In the genomic region with DNA sequence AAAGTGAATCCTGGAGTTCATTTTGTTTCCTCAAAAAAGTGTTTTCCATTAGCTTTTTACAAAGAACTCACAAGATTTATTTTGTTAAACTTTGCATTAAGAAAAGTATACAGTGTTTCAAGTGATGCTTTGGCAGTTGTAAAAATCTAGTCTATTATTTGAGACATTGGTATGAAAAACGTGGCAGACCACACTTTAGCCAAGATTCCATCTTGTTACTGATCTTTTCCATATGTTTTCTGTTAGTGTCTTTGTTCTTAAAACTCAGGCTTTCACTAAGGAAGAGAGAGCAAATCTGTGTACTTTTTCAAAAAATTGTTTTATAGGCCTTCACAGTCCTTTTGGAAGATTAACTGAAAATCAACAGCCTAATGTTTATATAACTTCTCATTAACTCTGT, we compare ENCODE assay signal across 15 cellular contexts. TPM values are rescaled to one million over a fixed set of nuclear protein-coding genes. Genes with fewer than 3 reads are reported as not detected.
DNase-seq lines count a peak whose midpoint lies in the region; ATAC-seq and TF ChIP-seq lines count a peak whose summit lies in the region.
"Had no signal": no experiment of that assay in that cellular context is flagged by ENCODE, and none has a peak within 500 bp of the region (broad histone marks: within the 10 kb centered on the region; RNA-seq: fewer than 3 reads in every experiment).

No MANE protein-coding gene starts in this region.

- ATAC-seq in gastroesophageal sphincter: no peak
- no peak for ATAC-seq in HG03439 (IDR thresholded peaks at IDR 0.05; ENCODE audit: unreplicated experiment)

- no peaks in the 10 kb centered on the region for H3K36me3 ChIP-seq in gastroesophageal sphincter
- no peaks in the 10 kb centered on the region for H3K36me3 ChIP-seq in tibial artery
- H3K36me3 ChIP-seq: brain microvascular endothelial cell had no signal

- no peaks in the 10 kb centered on the region for H3K27me3 ChIP-seq in gastroesophageal sphincter
- no peaks in the 10 kb centered on the region for H3K27me3 ChIP-seq in tibial artery
- H3K27me3 ChIP-seq: brain microvascular endothelial cell had no signal

- intact Hi-C loops in tibial artery (cut with DNase I; ENCODE audit: low total_unique reads): no loop called here

- no peak for TF ChIP-seq EP300 in gastroesophageal sphincter (IDR thresholded peaks at IDR 0.05)

- 9% methylated on average over 1 of the region's 1 CpG for WGBS in gastroesophageal sphincter (ENCODE audit: low coverage in 1 of 2), 2 donors

- H3K27ac ChIP-seq in gastroesophageal sphincter: peak overlapping the region in 3 of 4 donors; percentile 40 to 67 (median 65)
- H3K27ac ChIP-seq in tibial artery: peak overlapping the region; percentile 2 to 56
- H3K27ac ChIP-seq: 22Rv1, brain microvascular endothelial cell had no signal

- DNase-seq in DMS 273 (lab: John Stamatoyannopoulos, UW; ENCODE audit: unreplicated experiment) (peak; percentile 6), DMS 273 treated with DMSO at 0.1 percent for 48 hours (lab: John Stamatoyannopoulos, UW) (no peak), astrocyte of the spinal cord (ENCODE audit: low read depth, low spot score) (peak; percentile 50), tibial artery (no peak), T1000 (lab: John Stamatoyannopoulos, UW) (no peak), NCI-H526 treated with DMSO at 0.1 percent for 48 hours (lab: John Stamatoyannopoulos, UW) (no peak)
- DNase-seq: activated CD8-positive, alpha-beta memory T cell treated with anti-CD3 and anti-CD28 coated beads for 24 hours; brain microvascular endothelial cell; effector memory CD4-positive, alpha-beta T cell; glutamatergic neuron; kidney glomerular epithelial cell; MV-4-11 had no signal

- in situ Hi-C loops in astrocyte of the spinal cord (cut with HindIII; ENCODE audit: low sequenced_read_pairs): no loop called here

- H3K9me3 ChIP-seq in gastroesophageal sphincter (no peaks in the 10 kb centered on the region), tibial artery (no peaks in the 10 kb centered on the region)

- peaks cover 7 to 36% (median 19%) of the 10 kb centered on the region in 3 donors for H3K4me1 ChIP-seq in gastroesophageal sphincter
- peaks cover 0 to 31% (median 9%) of the 10 kb centered on the region in 4 donors for H3K4me1 ChIP-seq in tibial artery

- TF ChIP-seq CTCF in astrocyte of the spinal cord (IDR thresholded peaks at IDR 0.05; ENCODE audit: low read depth, low read length): no peak
- TF ChIP-seq CTCF in gastroesophageal sphincter (IDR thresholded peaks at IDR 0.05): no peak
- no peak for TF ChIP-seq CTCF in tibial artery (IDR thresholded peaks at IDR 0.05)

- TF ChIP-seq POLR2A in gastroesophageal sphincter (IDR thresholded peaks at IDR 0.05): no peak

- H3K4me3 ChIP-seq in astrocyte of the spinal cord (ENCODE audit: low read depth, low read length): no peak overlapping the region
- no peak overlapping the region for H3K4me3 ChIP-seq in gastroesophageal sphincter
- no peak overlapping the region for H3K4me3 ChIP-seq in tibial artery

RNA-seq across cellular contexts. Expression of gene OMD, which starts 1.3 kb away (rescaled TPM):
- total RNA-seq in gastroesophageal sphincter: 10 to 100 TPM; 11.4 to 45.2 (median 22.2) TPM

RNA-seq across cellular contexts. Expression of gene OGN, which starts 21.2 kb away (rescaled TPM):
- total RNA-seq in gastroesophageal sphincter: 100 to 1,000 TPM in 1 of 4 donors, 10 to 100 TPM in 3; 12.9 to 101 (median 30.2) TPM

RNA-seq across cellular contexts. Expression of gene ASPN, which starts 56.7 kb away (rescaled TPM):
- total RNA-seq in gastroesophageal sphincter: 10 to 100 TPM in 3 of 4 donors, 1 to 10 TPM in 1; 5.3 to 46.4 (median 27.3) TPM

Comparison
In these comparisons a context has a peak if more than half of its experiments do, and no peak if none do; other contexts are left out.
1. DNase-seq: peak in DMS 273 (single experiment) and astrocyte of the spinal cord (single experiment); none in DMS 273 treated with DMSO at 0.1 percent for 48 hours (single experiment), tibial artery (0 of 2), T1000 (single experiment) and NCI-H526 treated with DMSO at 0.1 percent for 48 hours (single experiment).